8 cellular contexts compared by ENCODE assay signal in genomic region chrX:103687696-103688191, GRCh38. TPM values are rescaled to one million over a fixed set of nuclear protein-coding genes. Genes with fewer than 3 reads are reported as not detected.
A peak's percentile ranks its signal among the peaks of the same experiment; 100 is the strongest.
DNase-seq lines count a peak whose midpoint lies in the region; ATAC-seq and TF ChIP-seq lines count a peak whose summit lies in the region.

No MANE protein-coding gene starts in this region.

- peaks cover 46% of the 10 kb centered on the region for H3F3A ChIP-seq in neural progenitor cell (ENCODE audit: low read depth)

- no peak for TF ChIP-seq POLR2A in Peyer's patch (IDR thresholded peaks at IDR 0.05)

- H4K20me1 ChIP-seq in neural progenitor cell (ENCODE audit: low read depth), result peaks cover 21% of the 10 kb centered on the region

- no peak overlapping the region for H3K9ac ChIP-seq in neural progenitor cell

- H3K4me2 ChIP-seq in neural progenitor cell, result peak overlapping the region; percentile 77

- H3K4me3 ChIP-seq in Peyer's patch, result peak overlapping the region; percentile 46 to 71 (median 59)
- H3K4me3 ChIP-seq in neural progenitor cell, result peak overlapping the region; percentile 89
- peak overlapping the region; percentile 87 for H3K4me3 ChIP-seq in thoracic aorta

- no peaks in the 10 kb centered on the region for H3K9me3 Mint-ChIP-seq in activated T-helper 2 cell treated with anti-CD3 and anti-CD28 coated beads, Interferon-gamma antibody, Interleukin-2, Interleukin-4, amounts not matched to agents 10 μg/mL and 5 μg/mL and 100 μg/mL, durations not matched to agents 14 hours and 24 hours and 36 hours
- H3K9me3 Mint-ChIP-seq in neural progenitor cell, result no peaks in the 10 kb centered on the region

- TF ChIP-seq CTCF in Peyer's patch (IDR thresholded peaks at IDR 0.05) (peak in 5 of 6 experiments; percentile 15 to 72 (median 68)), foreskin keratinocyte (conservative IDR thresholded peaks at IDR 0.05) (peak; percentile 75), neural progenitor cell (IDR thresholded peaks at IDR 0.05) (peak; percentile 86), thoracic aorta (IDR thresholded peaks at IDR 0.05) (peak; percentile 57)

- intact Hi-C loops in activated T-helper 2 cell treated with anti-CD3 and anti-CD28 coated beads, Interferon-gamma antibody, Interleukin-2, Interleukin-4, amounts not matched to agents 10 μg/mL and 5 μg/mL and 100 μg/mL, durations not matched to agents 14 hours and 24 hours and 36 hours (cut with micrococcal nuclease), result loop anchor here (1.0 to 5.0 kb wide), 5 partner anchors 47 to 470 kb away; partner anchors contain the start of genes SLC25A53 and TCEAL1

- no peak overlapping the region for H3K27ac Mint-ChIP-seq in activated T-helper 2 cell treated with anti-CD3 and anti-CD28 coated beads, Interferon-gamma antibody, Interleukin-2, Interleukin-4, amounts not matched to agents 10 μg/mL and 5 μg/mL and 100 μg/mL, durations not matched to agents 14 hours and 24 hours and 36 hours
- H3K27ac Mint-ChIP-seq in neural progenitor cell, result no peak overlapping the region

- no peak overlapping the region for H3K4me3 Mint-ChIP-seq in activated T-helper 2 cell treated with anti-CD3 and anti-CD28 coated beads, Interferon-gamma antibody, Interleukin-2, Interleukin-4, amounts not matched to agents 10 μg/mL and 5 μg/mL and 100 μg/mL, durations not matched to agents 14 hours and 24 hours and 36 hours (ENCODE audit: low read depth)
- no peak overlapping the region for H3K4me3 Mint-ChIP-seq in neural progenitor cell

- no peaks in the 10 kb centered on the region for H3K27me3 Mint-ChIP-seq in activated T-helper 2 cell treated with anti-CD3 and anti-CD28 coated beads, Interferon-gamma antibody, Interleukin-2, Interleukin-4, amounts not matched to agents 10 μg/mL and 5 μg/mL and 100 μg/mL, durations not matched to agents 14 hours and 24 hours and 36 hours (ENCODE audit: low read depth)
- no peaks in the 10 kb centered on the region for H3K27me3 Mint-ChIP-seq in neural progenitor cell (ENCODE audit: insufficient read depth, low read depth)

- H3K27ac ChIP-seq in KOPT-K1 (ENCODE audit: low read depth, low read length, poor library complexity, severe bottlenecking) (peak overlapping the region; percentile 93), Peyer's patch (peak overlapping the region; percentile 86 to 98 (median 93)), foreskin keratinocyte (peak overlapping the region; percentile 88), neural progenitor cell (peak overlapping the region; percentile 83), thoracic aorta (peak overlapping the region; percentile 97 to 98)

- peaks cover 37% of the 10 kb centered on the region for H3K79me2 ChIP-seq in neural progenitor cell (ENCODE audit: low read depth)

- H3K36me3 Mint-ChIP-seq in activated T-helper 2 cell treated with anti-CD3 and anti-CD28 coated beads, Interferon-gamma antibody, Interleukin-2, Interleukin-4, amounts not matched to agents 10 μg/mL and 5 μg/mL and 100 μg/mL, durations not matched to agents 14 hours and 24 hours and 36 hours (ENCODE audit: low read depth), result peaks cover 22% of the 10 kb centered on the region
- H3K36me3 Mint-ChIP-seq in neural progenitor cell, result peaks cover 6% of the 10 kb centered on the region

- no peaks in the 10 kb centered on the region for H3K4me1 ChIP-seq in Peyer's patch
- H3K4me1 ChIP-seq in foreskin keratinocyte, result no peaks in the 10 kb centered on the region
- peaks cover 14% of the 10 kb centered on the region for H3K4me1 ChIP-seq in neural progenitor cell
- peaks cover 5 to 7% of the 10 kb centered on the region in 2 donors for H3K4me1 ChIP-seq in thoracic aorta (ENCODE audit: control insufficient read depth in 1 of 2, low read depth in 2 of 2)

- H3K27me3 ChIP-seq in Peyer's patch (no peaks in the 10 kb centered on the region), foreskin keratinocyte (no peaks in the 10 kb centered on the region), neural progenitor cell (no peaks in the 10 kb centered on the region), thoracic aorta (replicated peaks; ENCODE audit: insufficient read depth) (no peaks in the 10 kb centered on the region)

- peak; percentile 39 for ATAC-seq in foreskin keratinocyte
- ATAC-seq in thoracic aorta (ENCODE audit: insufficient number of reproducible peaks, low FRiP score, low read depth), result peak; percentile 15

- no peaks in the 10 kb centered on the region for H3K9me3 ChIP-seq in KOPT-K1 (ENCODE audit: insufficient read depth, low read length, poor library complexity, severe bottlenecking)
- H3K9me3 ChIP-seq in Peyer's patch, result no peaks in the 10 kb centered on the region
- H3K9me3 ChIP-seq in neural progenitor cell (ENCODE audit: low read depth), result no peaks in the 10 kb centered on the region
- no peaks in the 10 kb centered on the region for H3K9me3 ChIP-seq in thoracic aorta

- H3K36me3 ChIP-seq in KOPT-K1 (ENCODE audit: insufficient read depth, low read length) (peaks cover 24% of the 10 kb centered on the region), Peyer's patch (peaks cover 0 to 9% (median 0%) of the 10 kb centered on the region in 3 donors), neural progenitor cell (peaks cover 20% of the 10 kb centered on the region), thoracic aorta (peaks cover 10% of the 10 kb centered on the region)

- H3K4me1 Mint-ChIP-seq in activated T-helper 2 cell treated with anti-CD3 and anti-CD28 coated beads, Interferon-gamma antibody, Interleukin-2, Interleukin-4, amounts not matched to agents 10 μg/mL and 5 μg/mL and 100 μg/mL, durations not matched to agents 14 hours and 24 hours and 36 hours (ENCODE audit: low read depth), result peaks cover 8% of the 10 kb centered on the region
- H3K4me1 Mint-ChIP-seq in neural progenitor cell, result peaks cover 4% of the 10 kb centered on the region

- peak overlapping the region; percentile 44 for H2AFZ ChIP-seq in neural progenitor cell (replicated peaks)

- DNase-seq in D341Med (ENCODE audit: low spot score) (peak; percentile 46), Peyer's patch (peak; percentile 47 to 78 (median 60)), foreskin keratinocyte (peak; percentile 51 to 67), neural progenitor cell (ENCODE audit: low spot score) (peak; percentile 89), thoracic aorta (ENCODE audit: low spot score) (peak; percentile 4), GDM1 (lab: John Stamatoyannopoulos, UW) (no peak)
- peak; percentile 15 for DNase-seq in activated T-helper 2 cell treated with anti-CD3 and anti-CD28 coated beads, Interferon-gamma antibody, Interleukin-2, Interleukin-4, amounts not matched to agents 10 μg/mL and 5 μg/mL and 100 μg/mL, durations not matched to agents 14 hours and 24 hours and 36 hours (ENCODE audit: low spot score)

RNA-seq across cellular contexts. Expression of gene MORF4L2, which starts 1.2 kb away (rescaled TPM):
- total RNA-seq in Peyer's patch (100 to 1,000 TPM; 113 to 280 (median 168) TPM), foreskin keratinocyte (375 and 426 TPM in 2 replicates), neural progenitor cell (ENCODE audit: low replicate concordance) (879 and 1,394 TPM in 2 replicates), thoracic aorta (100 to 1,000 TPM; 559 to 708 TPM)
- 241 and 249 TPM in 2 replicates for total RNA-seq in activated T-helper 2 cell treated with anti-CD3 and anti-CD28 coated beads, Interferon-gamma antibody, Interleukin-2, Interleukin-4, amounts not matched to agents 10 μg/mL and 5 μg/mL and 100 μg/mL, durations not matched to agents 14 hours and 24 hours and 36 hours
- 213 and 226 TPM in 2 replicates for polyA plus RNA-seq in foreskin keratinocyte

RNA-seq across cellular contexts. Expression of gene TMEM31, which starts 23.0 kb away (rescaled TPM):
- not detected for total RNA-seq in Peyer's patch
- total RNA-seq in activated T-helper 2 cell treated with anti-CD3 and anti-CD28 coated beads, Interferon-gamma antibody, Interleukin-2, Interleukin-4, amounts not matched to agents 10 μg/mL and 5 μg/mL and 100 μg/mL, durations not matched to agents 14 hours and 24 hours and 36 hours, result not detected in 2 replicates
- total RNA-seq in foreskin keratinocyte, result not detected in 2 replicates
- polyA plus RNA-seq in foreskin keratinocyte, result not detected in 2 replicates
- 0.46 TPM in 1 of 2 replicates, not detected in the other for total RNA-seq in neural progenitor cell (ENCODE audit: low replicate concordance)
- total RNA-seq in thoracic aorta, result not detected

RNA-seq across cellular contexts. Expression of gene TCEAL1, which starts 59.0 kb away (rescaled TPM):
- 10 to 100 TPM; 21.2 to 38.8 (median 31.4) TPM for total RNA-seq in Peyer's patch
- 4.2 and 5.0 TPM in 2 replicates for total RNA-seq in activated T-helper 2 cell treated with anti-CD3 and anti-CD28 coated beads, Interferon-gamma antibody, Interleukin-2, Interleukin-4, amounts not matched to agents 10 μg/mL and 5 μg/mL and 100 μg/mL, durations not matched to agents 14 hours and 24 hours and 36 hours
- 12.6 and 13.4 TPM in 2 replicates for total RNA-seq in foreskin keratinocyte
- polyA plus RNA-seq in foreskin keratinocyte, result 11.6 and 13.9 TPM in 2 replicates
- 15.4 and 17.0 TPM in 2 replicates for total RNA-seq in neural progenitor cell (ENCODE audit: low replicate concordance)
- 100 to 1,000 TPM; 108 to 134 TPM for total RNA-seq in thoracic aorta
